1 cellular context compared by ENCODE assay signal in the genomic region with DNA sequence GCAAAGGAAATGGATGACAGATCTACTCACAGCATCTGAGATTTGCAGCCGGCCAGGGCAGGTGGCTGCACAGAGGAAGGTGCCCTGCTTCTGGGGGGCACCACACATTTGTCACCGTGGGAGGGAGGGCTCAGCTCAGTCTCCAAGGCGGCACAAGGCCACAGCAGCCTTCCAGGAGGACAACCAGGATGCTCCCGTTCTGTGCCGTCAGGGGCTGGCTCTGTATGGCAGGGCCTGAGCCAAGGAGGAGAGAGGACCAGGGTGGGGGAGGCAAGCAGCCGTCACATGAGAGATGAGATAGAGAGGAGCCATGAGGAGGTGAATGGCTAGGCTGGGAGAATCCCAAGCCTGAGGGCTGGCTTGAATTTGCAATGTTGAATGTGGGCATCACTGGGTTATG.
TF ChIP-seq lines count a peak whose summit lies in the region.

No MANE protein-coding gene starts in this region.

TF ChIP-seq in H1, 55 proteins besides CTCF, POLR2A, EP300 and RAD21:
- TF ChIP-seq, protein P1, sequence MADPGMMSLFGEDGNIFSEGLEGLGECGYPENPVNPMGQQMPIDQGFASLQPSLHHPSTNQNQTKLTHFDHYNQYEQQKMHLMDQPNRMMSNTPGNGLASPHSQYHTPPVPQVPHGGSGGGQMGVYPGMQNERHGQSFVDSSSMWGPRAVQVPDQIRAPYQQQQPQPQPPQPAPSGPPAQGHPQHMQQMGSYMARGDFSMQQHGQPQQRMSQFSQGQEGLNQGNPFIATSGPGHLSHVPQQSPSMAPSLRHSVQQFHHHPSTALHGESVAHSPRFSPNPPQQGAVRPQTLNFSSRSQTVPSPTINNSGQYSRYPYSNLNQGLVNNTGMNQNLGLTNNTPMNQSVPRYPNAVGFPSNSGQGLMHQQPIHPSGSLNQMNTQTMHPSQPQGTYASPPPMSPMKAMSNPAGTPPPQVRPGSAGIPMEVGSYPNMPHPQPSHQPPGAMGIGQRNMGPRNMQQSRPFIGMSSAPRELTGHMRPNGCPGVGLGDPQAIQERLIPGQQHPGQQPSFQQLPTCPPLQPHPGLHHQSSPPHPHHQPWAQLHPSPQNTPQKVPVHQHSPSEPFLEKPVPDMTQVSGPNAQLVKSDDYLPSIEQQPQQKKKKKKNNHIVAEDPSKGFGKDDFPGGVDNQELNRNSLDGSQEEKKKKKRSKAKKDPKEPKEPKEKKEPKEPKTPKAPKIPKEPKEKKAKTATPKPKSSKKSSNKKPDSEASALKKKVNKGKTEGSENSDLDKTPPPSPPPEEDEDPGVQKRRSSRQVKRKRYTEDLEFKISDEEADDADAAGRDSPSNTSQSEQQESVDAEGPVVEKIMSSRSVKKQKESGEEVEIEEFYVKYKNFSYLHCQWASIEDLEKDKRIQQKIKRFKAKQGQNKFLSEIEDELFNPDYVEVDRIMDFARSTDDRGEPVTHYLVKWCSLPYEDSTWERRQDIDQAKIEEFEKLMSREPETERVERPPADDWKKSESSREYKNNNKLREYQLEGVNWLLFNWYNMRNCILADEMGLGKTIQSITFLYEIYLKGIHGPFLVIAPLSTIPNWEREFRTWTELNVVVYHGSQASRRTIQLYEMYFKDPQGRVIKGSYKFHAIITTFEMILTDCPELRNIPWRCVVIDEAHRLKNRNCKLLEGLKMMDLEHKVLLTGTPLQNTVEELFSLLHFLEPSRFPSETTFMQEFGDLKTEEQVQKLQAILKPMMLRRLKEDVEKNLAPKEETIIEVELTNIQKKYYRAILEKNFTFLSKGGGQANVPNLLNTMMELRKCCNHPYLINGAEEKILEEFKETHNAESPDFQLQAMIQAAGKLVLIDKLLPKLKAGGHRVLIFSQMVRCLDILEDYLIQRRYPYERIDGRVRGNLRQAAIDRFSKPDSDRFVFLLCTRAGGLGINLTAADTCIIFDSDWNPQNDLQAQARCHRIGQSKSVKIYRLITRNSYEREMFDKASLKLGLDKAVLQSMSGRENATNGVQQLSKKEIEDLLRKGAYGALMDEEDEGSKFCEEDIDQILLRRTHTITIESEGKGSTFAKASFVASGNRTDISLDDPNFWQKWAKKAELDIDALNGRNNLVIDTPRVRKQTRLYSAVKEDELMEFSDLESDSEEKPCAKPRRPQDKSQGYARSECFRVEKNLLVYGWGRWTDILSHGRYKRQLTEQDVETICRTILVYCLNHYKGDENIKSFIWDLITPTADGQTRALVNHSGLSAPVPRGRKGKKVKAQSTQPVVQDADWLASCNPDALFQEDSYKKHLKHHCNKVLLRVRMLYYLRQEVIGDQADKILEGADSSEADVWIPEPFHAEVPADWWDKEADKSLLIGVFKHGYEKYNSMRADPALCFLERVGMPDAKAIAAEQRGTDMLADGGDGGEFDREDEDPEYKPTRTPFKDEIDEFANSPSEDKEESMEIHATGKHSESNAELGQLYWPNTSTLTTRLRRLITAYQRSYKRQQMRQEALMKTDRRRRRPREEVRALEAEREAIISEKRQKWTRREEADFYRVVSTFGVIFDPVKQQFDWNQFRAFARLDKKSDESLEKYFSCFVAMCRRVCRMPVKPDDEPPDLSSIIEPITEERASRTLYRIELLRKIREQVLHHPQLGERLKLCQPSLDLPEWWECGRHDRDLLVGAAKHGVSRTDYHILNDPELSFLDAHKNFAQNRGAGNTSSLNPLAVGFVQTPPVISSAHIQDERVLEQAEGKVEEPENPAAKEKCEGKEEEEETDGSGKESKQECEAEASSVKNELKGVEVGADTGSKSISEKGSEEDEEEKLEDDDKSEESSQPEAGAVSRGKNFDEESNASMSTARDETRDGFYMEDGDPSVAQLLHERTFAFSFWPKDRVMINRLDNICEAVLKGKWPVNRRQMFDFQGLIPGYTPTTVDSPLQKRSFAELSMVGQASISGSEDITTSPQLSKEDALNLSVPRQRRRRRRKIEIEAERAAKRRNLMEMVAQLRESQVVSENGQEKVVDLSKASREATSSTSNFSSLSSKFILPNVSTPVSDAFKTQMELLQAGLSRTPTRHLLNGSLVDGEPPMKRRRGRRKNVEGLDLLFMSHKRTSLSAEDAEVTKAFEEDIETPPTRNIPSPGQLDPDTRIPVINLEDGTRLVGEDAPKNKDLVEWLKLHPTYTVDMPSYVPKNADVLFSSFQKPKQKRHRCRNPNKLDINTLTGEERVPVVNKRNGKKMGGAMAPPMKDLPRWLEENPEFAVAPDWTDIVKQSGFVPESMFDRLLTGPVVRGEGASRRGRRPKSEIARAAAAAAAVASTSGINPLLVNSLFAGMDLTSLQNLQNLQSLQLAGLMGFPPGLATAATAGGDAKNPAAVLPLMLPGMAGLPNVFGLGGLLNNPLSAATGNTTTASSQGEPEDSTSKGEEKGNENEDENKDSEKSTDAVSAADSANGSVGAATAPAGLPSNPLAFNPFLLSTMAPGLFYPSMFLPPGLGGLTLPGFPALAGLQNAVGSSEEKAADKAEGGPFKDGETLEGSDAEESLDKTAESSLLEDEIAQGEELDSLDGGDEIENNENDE (IDR thresholded peaks at IDR 0.05; ENCODE audit: insufficient replicate concordance, low read length), result no peak
- no peak for TF ChIP-seq GTF2F1 (IDR thresholded peaks at IDR 0.05; ENCODE audit: borderline replicate concordance, low read depth, low read length)
- no peak for TF ChIP-seq JUND (IDR thresholded peaks at IDR 0.05; ENCODE audit: low read length)
- TF ChIP-seq POU5F1 (IDR thresholded peaks at IDR 0.05; ENCODE audit: low read depth, low read length), result no peak
- no peak for TF ChIP-seq FOSL1 (IDR thresholded peaks at IDR 0.05; ENCODE audit: insufficient read depth, low read depth, low read length)
- no peak for TF ChIP-seq MAX (IDR thresholded peaks at IDR 0.05)
- TF ChIP-seq HDAC6 (IDR thresholded peaks at IDR 0.05; ENCODE audit: low read depth, low read length), result no peak
- no peak for TF ChIP-seq SAP30 (IDR thresholded peaks at IDR 0.05; ENCODE audit: insufficient read depth, insufficient replicate concordance, low read length)
- no peak for TF ChIP-seq EGR1 (IDR thresholded peaks at IDR 0.05; ENCODE audit: borderline replicate concordance, low read depth, low read length)
- no peak for TF ChIP-seq MAFK (IDR thresholded peaks at IDR 0.05; ENCODE audit: low read depth, low read length)
- TF ChIP-seq SIN3A (conservative IDR thresholded peaks at IDR 0.05 in 1 of 2, IDR thresholded peaks at IDR 0.05 in 1 of 2; ENCODE audit: low read depth in 1 of 2, low read length in 2 of 2), result no peak
- TF ChIP-seq RFX5 (IDR thresholded peaks at IDR 0.05; ENCODE audit: borderline replicate concordance, low read depth, low read length), result no peak
- TF ChIP-seq SRF (IDR thresholded peaks at IDR 0.05; ENCODE audit: low read depth, low read length), result no peak
- TF ChIP-seq BCL11A (IDR thresholded peaks at IDR 0.05; ENCODE audit: low read depth in 2 of 2, low read length in 2 of 2), result no peak
- TF ChIP-seq BRCA1 (IDR thresholded peaks at IDR 0.05; ENCODE audit: low read depth, low read length), result no peak
- no peak for TF ChIP-seq YY1 (IDR thresholded peaks at IDR 0.05; ENCODE audit: low read depth, low read length)
- TF ChIP-seq SIRT6 (IDR thresholded peaks at IDR 0.05; ENCODE audit: low read length), result no peak
- no peak for TF ChIP-seq SP1 (IDR thresholded peaks at IDR 0.05; ENCODE audit: low read depth, low read length)
